Comparison of ENCODE assay signal across 8 cellular contexts in the genomic region with DNA sequence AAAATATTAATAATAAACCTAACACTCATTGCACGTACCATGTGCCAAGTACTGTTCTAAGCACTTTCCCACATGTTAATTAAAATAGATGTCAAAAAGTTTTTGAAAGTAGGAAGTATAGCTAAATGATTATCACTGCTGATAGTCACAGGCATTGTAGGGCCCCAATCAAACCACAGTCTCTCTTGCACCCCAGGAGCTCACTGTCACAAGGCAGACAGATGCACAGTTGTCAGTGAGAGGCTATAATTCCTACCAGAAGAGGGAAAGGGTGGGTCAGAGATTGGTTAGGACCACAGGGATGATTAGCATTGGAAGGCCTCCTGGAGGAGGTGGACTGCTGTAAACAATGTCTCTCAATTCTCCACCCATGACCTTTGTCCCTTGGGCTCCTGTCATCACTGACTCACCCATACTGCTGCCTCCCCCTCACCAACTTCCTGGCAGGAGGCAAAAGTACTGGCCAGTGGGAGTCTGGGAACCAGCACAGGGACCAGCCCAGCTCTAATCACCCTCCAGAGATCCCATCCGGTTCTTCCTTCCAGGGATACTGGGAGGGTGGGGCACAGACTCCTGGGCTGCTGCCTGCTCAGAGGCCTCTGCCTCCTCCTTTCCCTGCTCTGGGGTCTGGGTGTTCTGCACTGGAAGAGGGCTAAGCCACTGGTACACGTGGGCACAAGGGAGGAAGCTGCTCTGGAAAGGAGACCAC. TPM values are rescaled to one million over a fixed set of nuclear protein-coding genes. Genes with fewer than 3 reads are reported as not detected.
DNase-seq lines count a peak whose midpoint lies in the region.

No MANE protein-coding gene starts in this region.

- peak overlapping the region; percentile 83 for H3K4me3 ChIP-seq in skeletal muscle satellite cell (ENCODE audit: low read length)

- peaks cover 69% of the 10 kb centered on the region for H3K4me1 ChIP-seq in skeletal muscle satellite cell (ENCODE audit: control insufficient read depth, insufficient read depth, low read length)

- peak; percentile 91 for DNase-seq in GM03348 (ENCODE audit: low spot score)
- peak; percentile 99 for DNase-seq in LHCN-M2 (ENCODE audit: low read depth)
- peak; percentile 53 for DNase-seq in amniotic stem cell (lab: John Stamatoyannopoulos, UW)
- peak; percentile 99 for DNase-seq in hepatic stellate cell (ENCODE audit: low spot score)
- no peak for DNase-seq in GM19240 (ENCODE audit: insufficient read length, low spot score)
- no peak for DNase-seq in NCI-H1092 (lab: John Stamatoyannopoulos, UW)
- DNase-seq in NCI-H526 treated with DMSO at 0.1 percent for 48 hours (lab: John Stamatoyannopoulos, UW): no peak

- H3K27me3 ChIP-seq in skeletal muscle satellite cell (ENCODE audit: control insufficient read depth, insufficient read depth, low read length): no peaks in the 10 kb centered on the region

- peaks cover 8% of the 10 kb centered on the region for H3K36me3 ChIP-seq in skeletal muscle satellite cell (ENCODE audit: insufficient read depth, low read length)

- H3K9me3 ChIP-seq in skeletal muscle satellite cell (replicated peaks; ENCODE audit: low read length): no peaks in the 10 kb centered on the region

- peak overlapping the region; percentile 82 for H3K4me2 ChIP-seq in skeletal muscle satellite cell (ENCODE audit: low read length)

- peak overlapping the region; percentile 99 for H3K9ac ChIP-seq in skeletal muscle satellite cell (ENCODE audit: low read depth, low read length)

RNA-seq across cellular contexts. Expression of a gene that starts 1.1 kb away (rescaled TPM):
- total RNA-seq in LHCN-M2 (2014; rRNA removed): 114 and 138 TPM in 2 replicates
- polyA plus RNA-seq in LHCN-M2 (2012): 172 TPM
- total RNA-seq in skeletal muscle satellite cell (2012; rRNA removed): 62.0 and 85.7 TPM in 2 replicates

RNA-seq across cellular contexts. Expression of a gene that starts 18.9 kb away (rescaled TPM):
- total RNA-seq in LHCN-M2 (2014; rRNA removed): 16.1 and 19.8 TPM in 2 replicates
- polyA plus RNA-seq in LHCN-M2 (2012): 9.9 TPM
- total RNA-seq in skeletal muscle satellite cell (2012; rRNA removed): 6.3 and 7.0 TPM in 2 replicates

RNA-seq across cellular contexts. Expression of a gene that starts 37.3 kb away (rescaled TPM):
- total RNA-seq in LHCN-M2 (2014; rRNA removed): 6.7 and 12.3 TPM in 2 replicates
- 8.1 TPM for polyA plus RNA-seq in LHCN-M2 (2012)
- total RNA-seq in skeletal muscle satellite cell (2012; rRNA removed): 3.0 and 3.9 TPM in 2 replicates

RNA-seq across cellular contexts. Expression of a gene that starts 47.2 kb away (rescaled TPM):
- total RNA-seq in LHCN-M2 (2014; rRNA removed): 239 and 247 TPM in 2 replicates
- polyA plus RNA-seq in LHCN-M2 (2012): 290 TPM
- total RNA-seq in skeletal muscle satellite cell (2012; rRNA removed): 193 and 211 TPM in 2 replicates

RNA-seq across cellular contexts. Expression of a gene that starts 49.4 kb away (rescaled TPM):
- total RNA-seq in LHCN-M2 (2014; rRNA removed): not detected in 2 replicates
- polyA plus RNA-seq in LHCN-M2 (2012): 0.13 TPM
- not detected in 2 replicates for total RNA-seq in skeletal muscle satellite cell (2012; rRNA removed)

Comparison
In these comparisons a context has a peak if more than half of its experiments do, and no peak if none do; other contexts are left out.
1. DNase-seq: peak in GM03348 (single experiment), LHCN-M2 (single experiment), amniotic stem cell (single experiment) and hepatic stellate cell (single experiment); none in GM19240 (single experiment), NCI-H1092 (single experiment) and NCI-H526 treated with DMSO at 0.1 percent for 48 hours (single experiment).